Comparison of ENCODE assay signal across 17 cellular contexts in genomic region chr10:49151025-49151445, GRCh38.
"Had no signal": no experiment of that assay in that cellular context is flagged by ENCODE, and none has a peak within 500 bp of the region (broad histone marks: within the 10 kb centered on the region; RNA-seq: fewer than 3 reads in every experiment).

No MANE protein-coding gene starts in this region.

- H3K36me3 ChIP-seq: cardiac muscle cell, esophagus squamous epithelium, right atrium auricular region, tibial artery, vagina had no signal

- H3K4me3 ChIP-seq: cardiac muscle cell, esophagus squamous epithelium, heart left ventricle, right atrium auricular region, smooth muscle cell, tibial artery, vagina had no signal

- DNase-seq: activated CD4-positive, alpha-beta T cell treated with anti-CD3 and anti-CD28 coated beads for 1 hour; activated CD8-positive, alpha-beta T cell treated with anti-CD3 and anti-CD28 coated beads for 36 hours; activated naive CD4-positive, alpha-beta T cell; esophagus squamous epithelium; foreskin melanocyte; heart left ventricle; islet precursor cell; mammary epithelial cell; nucleus accumbens; tibial artery had no signal

- H3K4me2 ChIP-seq: smooth muscle cell had no signal

- H3K4me1 ChIP-seq: esophagus squamous epithelium, right atrium auricular region, tibial artery, vagina had no signal

- H3K27ac ChIP-seq: cardiac muscle cell, esophagus squamous epithelium, heart left ventricle, right atrium auricular region, tibial artery, vagina had no signal

- H3K9me3 ChIP-seq: vagina had no signal

- H3K27me3 ChIP-seq: cardiac muscle cell, heart left ventricle, right atrium auricular region, vagina had no signal

- ATAC-seq: activated CD8-positive, alpha-beta T cell treated with anti-CD3 and anti-CD28 coated beads for 36 hours; heart left ventricle; left lobe of liver; natural killer cell treated with Interleukin-12 subunit alpha and Interleukin-12 subunit beta and Interleukin-15 and Interleukin-18, amount 100 ng/mL, for 72 hours; stimulated activated memory B cell treated with anti-CD40 and anti-IgM and Interleukin-4, amounts not matched to agents 10 μg/mL and 1 μg/mL and 100 μg/mL, for 72 hours had no signal
